In the genomic region with DNA sequence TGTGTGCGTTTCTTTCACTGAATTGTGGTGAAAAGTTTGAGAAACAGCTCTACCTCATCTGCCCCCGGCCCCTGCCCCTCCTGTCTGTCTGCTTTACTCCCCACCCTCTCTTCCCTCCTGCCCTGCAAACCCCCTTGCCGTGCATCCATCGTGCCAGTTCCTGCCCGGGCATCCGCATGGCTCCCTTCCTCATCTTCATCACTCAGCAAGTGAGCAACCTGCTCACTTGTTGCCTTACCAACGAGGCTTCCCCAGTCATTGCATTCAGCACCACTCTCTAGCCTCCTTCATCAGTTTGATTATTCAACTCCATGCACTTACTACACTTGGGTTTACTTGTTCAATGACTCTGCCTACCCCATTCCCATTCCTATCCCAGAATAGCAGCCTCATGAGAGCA, we compare ENCODE assay signal across 27 cellular contexts.
"Had no signal": no experiment of that assay in that cellular context is flagged by ENCODE, and none has a peak within 500 bp of the region (broad histone marks: within the 10 kb centered on the region; RNA-seq: fewer than 3 reads in every experiment).

No MANE protein-coding gene starts in this region.

- H3K27ac ChIP-seq: ascending aorta, cardiac muscle cell, VCaP had no signal

- FAIRE-seq: TTC549 had no signal

- DNase-seq: activated B cell treated with CpG ODN at 0.5 μM for 24 hours; activated CD4-positive, alpha-beta memory T cell treated with anti-CD3 and anti-CD28 coated beads for 36 hours; activated CD4-positive, alpha-beta T cell treated with anti-CD3 and anti-CD28 coated beads for 4 hours; activated CD4-positive, alpha-beta T cell treated with anti-CD3 and anti-CD28 coated beads, Interleukin-2, amount 10 ng/mL, durations not matched to agents 24 days and 14 days; activated CD4-positive, alpha-beta T cell treated with anti-CD3 and anti-CD28 coated beads, Interleukin-2, amount 50 U/mL, for 1 hour; activated CD4-positive, alpha-beta T cell treated with anti-CD3 and anti-CD28 coated beads, Interleukin-2, amount 50 U/mL, for 4 hours; activated CD4-positive, CD25-positive, alpha-beta regulatory T cell treated with anti-CD3 and anti-CD28 coated beads, Interleukin-2, amount 50 U/mL, for 72 hours; activated CD8-positive, alpha-beta memory T cell treated with anti-CD3 and anti-CD28 coated beads, Interleukin-2, amount 50 U/mL, for 48 hours; activated CD8-positive, alpha-beta T cell treated with anti-CD3 and anti-CD28 coated beads for 36 hours; activated effector memory CD4-positive, alpha-beta T cell treated with Interleukin-2 at 50 U/mL for 16 hours; activated gamma-delta T cell; activated naive CD4-positive, alpha-beta T cell treated with anti-CD3 and anti-CD28 coated beads, Interleukin-2, amount 10 ng/mL, durations not matched to agents 7 days and 5 days; activated naive CD4-positive, alpha-beta T cell treated with Interleukin-2 at 50 U/mL for 16 hours; activated naive CD8-positive, alpha-beta T cell treated with anti-CD3 and anti-CD28 coated beads, Interleukin-2, amount 10 ng/mL, durations not matched to agents 7 days and 5 days; activated naive CD8-positive, alpha-beta T cell treated with anti-CD3 and anti-CD28 coated beads, Interleukin-2, amount 50 U/mL, for 24 hours; activated T-cell treated with anti-CD3 and anti-CD28 coated beads, Interleukin-2, amount 50 U/mL, for 24 hours; activated T-cell treated with anti-CD3 and anti-CD28 coated beads, Interleukin-2, amount 50 U/mL, for 48 hours; amygdala; anterior cingulate cortex; central memory CD4-positive, alpha-beta T cell; T-helper 1 cell; T-helper 2 cell; T-helper 9 cell had no signal

- H3K36me3 ChIP-seq: ascending aorta, cardiac muscle cell had no signal

- H3K4me3 ChIP-seq: ascending aorta, cardiac muscle cell had no signal

- H3K27me3 ChIP-seq: ascending aorta, cardiac muscle cell had no signal

- ATAC-seq: activated CD8-positive, alpha-beta T cell treated with anti-CD3 and anti-CD28 coated beads for 36 hours; activated naive CD8-positive, alpha-beta T cell treated with anti-CD3 and anti-CD28 coated beads, Interleukin-2, amount 50 U/mL, for 24 hours had no signal

- H3K4me1 ChIP-seq: ascending aorta had no signal
